In the genomic region with DNA sequence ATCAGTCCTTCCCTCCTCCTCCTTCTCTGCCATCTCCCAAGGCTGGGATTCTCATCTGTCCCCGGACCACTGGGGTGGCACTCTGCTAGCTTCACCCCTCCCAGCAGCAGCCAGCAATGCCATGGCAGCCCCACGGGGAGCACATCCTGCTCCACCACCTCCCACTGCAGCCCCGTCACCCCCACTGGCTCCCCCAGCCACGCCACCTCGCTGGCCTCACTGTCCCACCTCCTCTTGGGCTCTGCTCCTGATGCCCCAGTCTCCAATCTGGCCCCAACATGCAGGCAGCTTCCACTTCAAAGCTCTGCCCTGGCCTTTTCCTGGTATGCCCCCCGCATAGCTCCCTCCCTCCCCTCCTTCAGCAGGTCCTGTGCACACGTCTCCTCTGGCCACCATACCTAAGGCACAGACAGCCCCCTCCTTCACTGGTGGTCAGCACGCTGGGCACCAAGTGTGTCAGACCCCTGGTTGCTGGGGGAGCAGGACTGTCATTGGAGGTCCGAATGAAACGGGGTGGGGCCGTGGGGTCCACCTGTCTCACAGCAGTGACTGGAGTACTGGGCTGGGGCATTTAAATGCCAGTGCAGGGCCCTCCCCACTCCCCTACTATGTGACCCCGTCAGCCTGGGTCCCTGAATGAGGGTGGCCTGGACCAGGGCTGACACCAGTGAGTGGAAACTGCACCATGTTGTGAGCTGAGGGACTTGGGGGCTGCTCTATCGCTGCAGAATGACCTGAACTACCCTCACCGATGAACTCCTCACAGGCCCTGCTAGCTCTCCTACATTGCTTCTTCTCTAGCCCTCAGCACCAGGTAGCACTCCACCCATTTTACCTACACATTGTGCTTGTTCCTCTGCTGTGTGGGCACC, we compare ENCODE assay signal across 9 cellular contexts. TPM values are rescaled to one million over a fixed set of nuclear protein-coding genes. Genes with fewer than 3 reads are reported as not detected.
DNase-seq lines count a peak whose midpoint lies in the region; ATAC-seq and TF ChIP-seq lines count a peak whose summit lies in the region.
"Had no signal": no experiment of that assay in that cellular context is flagged by ENCODE, and none has a peak within 500 bp of the region (broad histone marks: within the 10 kb centered on the region; RNA-seq: fewer than 3 reads in every experiment).

No MANE protein-coding gene starts in this region.

- intact Hi-C loops in Caco-2 (cut with micrococcal nuclease; ENCODE audit: unreplicated experiment) (loop anchor here (5.0 kb wide), 1 partner anchor 39 kb away; the partner anchor contains the start of gene RASGEF1A), cardiac septum (cut with DNase I) (no loop called here), posterior vena cava (cut with DNase I) (no loop called here)

- H3K4me3 Mint-ChIP-seq in Caco-2 (ENCODE audit: unreplicated experiment): peak overlapping the region; percentile 54
- peak overlapping the region; percentile 66 for H3K4me3 Mint-ChIP-seq in activated CD4-positive, alpha-beta T cell treated with anti-CD3 and anti-CD28 coated beads, Interleukin-2, amount 10 ng/mL, durations not matched to agents 7 days and 5 days

- no peak overlapping the region for H3K4me3 ChIP-seq in Caco-2 (ENCODE audit: low read depth, low read length)

- no peaks in the 10 kb centered on the region for H3K36me3 ChIP-seq in Caco-2 (ENCODE audit: control insufficient read depth, insufficient read depth, low read length)

- no peaks in the 10 kb centered on the region for H3K36me3 Mint-ChIP-seq in Caco-2 (ENCODE audit: insufficient read depth, unreplicated experiment)
- H3K36me3 Mint-ChIP-seq in activated CD4-positive, alpha-beta T cell treated with anti-CD3 and anti-CD28 coated beads, Interleukin-2, amount 10 ng/mL, durations not matched to agents 7 days and 5 days (ENCODE audit: low read depth): no peaks in the 10 kb centered on the region

- BruUV-seq in Caco-2 (replicated peaks; lab: Mats Ljungman, UMichigan): no TSS peak

- peaks cover 5% of the 10 kb centered on the region; the same call in 1 of the 2 replicates for H3K27me3 ChIP-seq in Caco-2 (replicated peaks; ENCODE audit: control insufficient read depth, insufficient read depth, low read length)

- peaks cover 20% of the 10 kb centered on the region for H3K27me3 Mint-ChIP-seq in Caco-2 (ENCODE audit: insufficient read depth, unreplicated experiment)
- H3K27me3 Mint-ChIP-seq in activated CD4-positive, alpha-beta T cell treated with anti-CD3 and anti-CD28 coated beads, Interleukin-2, amount 10 ng/mL, durations not matched to agents 7 days and 5 days: peaks cover 40% of the 10 kb centered on the region

- H3K9me3 ChIP-seq in Caco-2: no peaks in the 10 kb centered on the region

- no peak overlapping the region for H3K27ac Mint-ChIP-seq in Caco-2 (ENCODE audit: unreplicated experiment)
- peak overlapping the region; percentile 72 for H3K27ac Mint-ChIP-seq in activated CD4-positive, alpha-beta T cell treated with anti-CD3 and anti-CD28 coated beads, Interleukin-2, amount 10 ng/mL, durations not matched to agents 7 days and 5 days

- H3K4me1 ChIP-seq in Caco-2: peaks cover 12% of the 10 kb centered on the region; the same call in 1 of the 2 replicates

- peak in 1 of 2 experiments; percentile 35 for DNase-seq in Caco-2
- no peak for DNase-seq in activated CD4-positive, alpha-beta T cell treated with anti-CD3 and anti-CD28 coated beads, Interleukin-2, amount 10 ng/mL, durations not matched to agents 7 days and 5 days
- peak; percentile 59 for DNase-seq in cardiac septum (ENCODE audit: low spot score)
- peak; percentile 75 for DNase-seq in posterior vena cava (ENCODE audit: low spot score)
- no peak for DNase-seq in LoVo (ENCODE audit: low spot score)
- no peak for DNase-seq in dedifferentiated amniotic fluid mesenchymal stem cell (ENCODE audit: extremely low spot score)
- DNase-seq in HUDEP-2 (lab: John Stamatoyannopoulos, UW; ENCODE audit: unreplicated experiment in 76 of 76): no peak
- DNase-seq: NCI-H187 treated with DMSO at 0.1 percent for 48 hours had no signal

- ATAC-seq in HG03135 (IDR thresholded peaks at IDR 0.05; ENCODE audit: unreplicated experiment): no peak

- no peaks in the 10 kb centered on the region for H3K9me3 Mint-ChIP-seq in Caco-2 (ENCODE audit: unreplicated experiment)
- H3K9me3 Mint-ChIP-seq in activated CD4-positive, alpha-beta T cell treated with anti-CD3 and anti-CD28 coated beads, Interleukin-2, amount 10 ng/mL, durations not matched to agents 7 days and 5 days: no peaks in the 10 kb centered on the region

- TF ChIP-seq CTCF in Caco-2 (IDR thresholded peaks at IDR 0.05; ENCODE audit: insufficient read depth in 1 of 2, low read depth in 1 of 2, low read length in 1 of 2, severe bottlenecking in 1 of 2, unreplicated experiment in 1 of 2): no peak

- POLR2A ChIA-PET in Caco-2 (lab: Charles Lee): no interaction called here
- POLR2A ChIA-PET in activated CD4-positive, alpha-beta T cell treated with anti-CD3 and anti-CD28 coated beads, Interleukin-2, amount 10 ng/mL, durations not matched to agents 7 days and 5 days (lab: Charles Lee): no interaction called here

- CTCF ChIA-PET in Caco-2 (lab: Charles Lee): interaction anchor here (0.6 kb wide), 1 partner anchor 56 kb away, joined by 3 read pairs; no protein-coding TSS in a partner anchor
- CTCF ChIA-PET in activated CD4-positive, alpha-beta T cell treated with anti-CD3 and anti-CD28 coated beads, Interleukin-2, amount 10 ng/mL, durations not matched to agents 7 days and 5 days (lab: Charles Lee): interaction anchor here (0.9 to 1.3 kb wide), 3 partner anchors 26 to 65 kb away, joined by 3 to 4 read pairs (median 3); no protein-coding TSS in a partner anchor

- H3K4me1 Mint-ChIP-seq in Caco-2 (ENCODE audit: low read depth, unreplicated experiment): no peaks in the 10 kb centered on the region
- peaks cover 46% of the 10 kb centered on the region for H3K4me1 Mint-ChIP-seq in activated CD4-positive, alpha-beta T cell treated with anti-CD3 and anti-CD28 coated beads, Interleukin-2, amount 10 ng/mL, durations not matched to agents 7 days and 5 days

RNA-seq across cellular contexts. Expression of gene RASGEF1A, which starts 38.7 kb away (rescaled TPM):
- total RNA-seq in Caco-2 (2022): 0.57 and 0.65 TPM in 2 replicates
- 1 to 10 TPM; 1.6 to 2.3 TPM for total RNA-seq in activated CD4-positive, alpha-beta T cell treated with anti-CD3 and anti-CD28 coated beads, Interleukin-2, amount 10 ng/mL, durations not matched to agents 7 days and 5 days
- total RNA-seq in cardiac septum: 1.0 TPM
- 1 to 10 TPM in 1 of 2 donors, under 1 TPM in 1; 0.81 to 1.1 TPM for total RNA-seq in posterior vena cava

Comparison
In these comparisons a context has a peak if more than half of its experiments do, and no peak if none do; other contexts are left out.
1. DNase-seq: peak in cardiac septum (single experiment) and posterior vena cava (single experiment); none in activated CD4-positive, alpha-beta T cell treated with anti-CD3 and anti-CD28 coated beads, Interleukin-2, amount 10 ng/mL, durations not matched to agents 7 days and 5 days (single experiment), LoVo (single experiment), dedifferentiated amniotic fluid mesenchymal stem cell (single experiment) and HUDEP-2 (0 of 76).